Comparison of ENCODE assay signal across 8 cellular contexts in genomic region chr2:44392338-44392943, GRCh38. TPM values are rescaled to one million over a fixed set of nuclear protein-coding genes. Genes with fewer than 3 reads are reported as not detected.
DNase-seq lines count a peak whose midpoint lies in the region; ATAC-seq, FAIRE-seq and TF ChIP-seq lines count a peak whose summit lies in the region.

No MANE protein-coding gene starts in this region.

- intact Hi-C loops in lower lobe of right lung (cut with DNase I), result no loop called here

- H3K27me3 ChIP-seq in bronchial epithelial cell (ENCODE audit: control insufficient read depth, insufficient read depth, low read length) (no peaks in the 10 kb centered on the region), lower lobe of right lung (ENCODE audit: low read depth) (no peaks in the 10 kb centered on the region), H7 (ENCODE audit: control insufficient read depth, insufficient read depth, low read length) (no peaks in the 10 kb centered on the region)

- FAIRE-seq in bronchial epithelial cell (lab: Jason Lieb, UNC), result no peak

- DNase-seq in Daoy (ENCODE audit: low read depth) (peak; percentile 22), LoVo (ENCODE audit: low spot score) (peak; percentile 32), SW480 (ENCODE audit: low spot score) (peak; percentile 31), bronchial epithelial cell (ENCODE audit: low read depth) (peak; percentile 34), lower lobe of right lung (no peak), H7 (no peak)
- DNase-seq in stimulated activated naive CD8-positive, alpha-beta T cell treated with anti-CD3 and anti-CD28 coated beads, Interleukin-15, amount 100 ng/mL, for 72 hours, result peak; percentile 23 to 24

- no peaks in the 10 kb centered on the region for H3K27me3 Mint-ChIP-seq in stimulated activated naive CD8-positive, alpha-beta T cell treated with anti-CD3 and anti-CD28 coated beads, Interleukin-15, amount 100 ng/mL, for 72 hours

- no peak overlapping the region for H3K27ac ChIP-seq in lower lobe of right lung

- H3K4me3 ChIP-seq in bronchial epithelial cell (ENCODE audit: low read depth, low read length) (no peak overlapping the region), lower lobe of right lung (no peak overlapping the region), H7 (ENCODE audit: insufficient read depth, low read depth, low read length) (no peak overlapping the region)

- TF ChIP-seq CTCF in bronchial epithelial cell (IDR thresholded peaks at IDR 0.05; ENCODE audit: insufficient read depth, low read length, severe bottlenecking) (peak; percentile 42), lower lobe of right lung (IDR thresholded peaks at IDR 0.05) (peak; percentile 61)

- H3K4me1 ChIP-seq in lower lobe of right lung, result no peaks in the 10 kb centered on the region

- H3K36me3 ChIP-seq in bronchial epithelial cell (ENCODE audit: control insufficient read depth, insufficient read depth, low read length), result no peaks in the 10 kb centered on the region
- no peaks in the 10 kb centered on the region for H3K36me3 ChIP-seq in lower lobe of right lung
- no peaks in the 10 kb centered on the region for H3K36me3 ChIP-seq in H7 (replicated peaks; ENCODE audit: control insufficient read depth, insufficient read depth, low read length)

- no peak overlapping the region for H3K27ac Mint-ChIP-seq in stimulated activated naive CD8-positive, alpha-beta T cell treated with anti-CD3 and anti-CD28 coated beads, Interleukin-15, amount 100 ng/mL, for 72 hours

- no peak overlapping the region for H3K4me3 Mint-ChIP-seq in stimulated activated naive CD8-positive, alpha-beta T cell treated with anti-CD3 and anti-CD28 coated beads, Interleukin-15, amount 100 ng/mL, for 72 hours

- no peaks in the 10 kb centered on the region for H3K9me3 ChIP-seq in lower lobe of right lung

- H3K4me1 Mint-ChIP-seq in stimulated activated naive CD8-positive, alpha-beta T cell treated with anti-CD3 and anti-CD28 coated beads, Interleukin-15, amount 100 ng/mL, for 72 hours, result peaks cover 11% of the 10 kb centered on the region

- H3K9me3 Mint-ChIP-seq in stimulated activated naive CD8-positive, alpha-beta T cell treated with anti-CD3 and anti-CD28 coated beads, Interleukin-15, amount 100 ng/mL, for 72 hours, result no peaks in the 10 kb centered on the region

- ATAC-seq in lower lobe of right lung, result no peak
- ATAC-seq in stimulated activated naive CD8-positive, alpha-beta T cell treated with anti-CD3 and anti-CD28 coated beads, Interleukin-15, amount 100 ng/mL, for 72 hours, result no peak
- ATAC-seq in GM19395 (IDR thresholded peaks at IDR 0.05; ENCODE audit: unreplicated experiment), result no peak

RNA-seq across cellular contexts. Expression of gene CAMKMT, which starts 30.7 kb away (rescaled TPM):
- total RNA-seq in Daoy (2014; rRNA removed; shearing (Covaris generic)), result 14.2 and 24.4 TPM in 2 replicates
- total RNA-seq in bronchial epithelial cell, result 9.0 TPM in 2 replicates
- 10.5 TPM for total RNA-seq in lower lobe of right lung
- 17.4 and 19.6 TPM in 2 replicates for total RNA-seq in H7 (2014; rRNA removed; shearing (Covaris generic))

RNA-seq across cellular contexts. Expression of gene PREPL, which starts 31.1 kb away (rescaled TPM):
- 30.2 and 34.1 TPM in 2 replicates for total RNA-seq in Daoy (2014; rRNA removed; shearing (Covaris generic))
- 23.7 and 42.2 TPM in 2 replicates for total RNA-seq in bronchial epithelial cell
- 44.2 TPM for total RNA-seq in lower lobe of right lung
- 21.1 and 27.9 TPM in 2 replicates for total RNA-seq in H7 (2014; rRNA removed; shearing (Covaris generic))

Comparison
In these comparisons a context has a peak if more than half of its experiments do, and no peak if none do; other contexts are left out.
1. DNase-seq: peak in Daoy (single experiment), LoVo (single experiment), SW480 (single experiment), bronchial epithelial cell (single experiment) and stimulated activated naive CD8-positive, alpha-beta T cell treated with anti-CD3 and anti-CD28 coated beads, Interleukin-15, amount 100 ng/mL, for 72 hours (2 of 2); none in lower lobe of right lung (single experiment) and H7 (single experiment).